In genomic region chr2:157418215-157418614, GRCh38 we compare ENCODE assay signal across 13 cellular contexts. TPM values are rescaled to one million over a fixed set of nuclear protein-coding genes. Genes with fewer than 3 reads are reported as not detected.
DNase-seq lines count a peak whose midpoint lies in the region; ATAC-seq lines count a peak whose summit lies in the region.
"Had no signal": no experiment of that assay in that cellular context is flagged by ENCODE, and none has a peak within 500 bp of the region (broad histone marks: within the 10 kb centered on the region; RNA-seq: fewer than 3 reads in every experiment).

No MANE protein-coding gene starts in this region.

- H3K27me3 Mint-ChIP-seq in IgD-negative memory B cell: peaks cover 2% of the 10 kb centered on the region
- H3K27me3 Mint-ChIP-seq in activated CD4-positive, alpha-beta memory T cell treated with anti-CD3 and anti-CD28 coated beads for 36 hours: peaks cover 2% of the 10 kb centered on the region
- no peaks in the 10 kb centered on the region for H3K27me3 Mint-ChIP-seq in memory B cell

- peak; percentile 59 for DNase-seq in CD1c-positive myeloid dendritic cell (ENCODE audit: extremely low spot score)
- DNase-seq in activated CD4-positive, alpha-beta memory T cell treated with anti-CD3 and anti-CD28 coated beads for 36 hours: no peak
- peak in 1 of 2 donors; percentile 25 for DNase-seq in memory B cell (ENCODE audit: low spot score in 2 of 2)
- no peak for DNase-seq in NCI-H2171 treated with DMSO at 0.1 percent for 48 hours (lab: John Stamatoyannopoulos, UW)
- DNase-seq in G401 (ENCODE audit: low spot score): no peak
- DNase-seq: activated CD8-positive, alpha-beta memory T cell treated with anti-CD3 and anti-CD28 coated beads for 24 hours; brain microvascular endothelial cell; Caco-2; nephron progenitor cell; SJCRH30 had no signal

- H3K4me1 Mint-ChIP-seq in IgD-negative memory B cell: peaks cover 52 to 74% (median 74%) of the 10 kb centered on the region in 3 donors
- H3K4me1 Mint-ChIP-seq in activated CD4-positive, alpha-beta memory T cell treated with anti-CD3 and anti-CD28 coated beads for 36 hours (ENCODE audit: low read depth): peaks cover 88% of the 10 kb centered on the region
- peaks cover 52% of the 10 kb centered on the region for H3K4me1 Mint-ChIP-seq in memory B cell
- H3K4me1 Mint-ChIP-seq: nephron progenitor cell had no signal

- H3K4me3 Mint-ChIP-seq in IgD-negative memory B cell: peak overlapping the region; percentile 63 to 84 (median 75)
- H3K4me3 Mint-ChIP-seq in activated CD4-positive, alpha-beta memory T cell treated with anti-CD3 and anti-CD28 coated beads for 36 hours: peak overlapping the region; percentile 64
- peak overlapping the region; percentile 69 for H3K4me3 Mint-ChIP-seq in memory B cell
- H3K4me3 Mint-ChIP-seq: nephron progenitor cell had no signal

- intact Hi-C loops in activated CD4-positive, alpha-beta memory T cell treated with anti-CD3 and anti-CD28 coated beads for 36 hours (cut with micrococcal nuclease): no loop called here

- CTCF ChIA-PET in activated CD4-positive, alpha-beta memory T cell treated with anti-CD3 and anti-CD28 coated beads for 36 hours (lab: Charles Lee): interaction anchor here (0.6 to 5.6 kb wide), 6 partner anchors 12 to 116 kb away, joined by 3 to 45 read pairs (median 4); no protein-coding TSS in a partner anchor

- in situ Hi-C loops in G401 (cut with HindIII; ENCODE audit: low sequenced_read_pairs): no loop called here

- ATAC-seq in memory B cell (ENCODE audit: low read depth) (peak; percentile 41), HG03442 (IDR thresholded peaks at IDR 0.05; ENCODE audit: unreplicated experiment) (no peak), esophagus mucosa (no peak)

- H3K9me3 Mint-ChIP-seq in IgD-negative memory B cell: peaks cover 0 to 3% (median 0%) of the 10 kb centered on the region in 3 donors
- peaks cover 2% of the 10 kb centered on the region for H3K9me3 Mint-ChIP-seq in activated CD4-positive, alpha-beta memory T cell treated with anti-CD3 and anti-CD28 coated beads for 36 hours
- peaks cover 4% of the 10 kb centered on the region for H3K9me3 Mint-ChIP-seq in memory B cell
- H3K9me3 Mint-ChIP-seq: nephron progenitor cell had no signal

- H3K36me3 Mint-ChIP-seq in IgD-negative memory B cell: peaks cover 31% of the 10 kb centered on the region
- peaks cover 89% of the 10 kb centered on the region for H3K36me3 Mint-ChIP-seq in activated CD4-positive, alpha-beta memory T cell treated with anti-CD3 and anti-CD28 coated beads for 36 hours
- H3K36me3 Mint-ChIP-seq in memory B cell: peaks cover 48% of the 10 kb centered on the region

- H3K27ac Mint-ChIP-seq in IgD-negative memory B cell (peak overlapping the region; percentile 81 to 94 (median 89)), memory B cell (peak overlapping the region; percentile 94)
- peak overlapping the region; percentile 97 for H3K27ac Mint-ChIP-seq in activated CD4-positive, alpha-beta memory T cell treated with anti-CD3 and anti-CD28 coated beads for 36 hours
- H3K27ac Mint-ChIP-seq: nephron progenitor cell had no signal

- POLR2A ChIA-PET in activated CD4-positive, alpha-beta memory T cell treated with anti-CD3 and anti-CD28 coated beads for 36 hours (lab: Charles Lee): interaction anchor here (0.6 to 9.7 kb wide), 8 partner anchors 12 to 87 kb away, joined by 3 to 319 read pairs (median 4); partner anchors contain the start of gene CYTIP

RNA-seq across cellular contexts. Expression of gene CYTIP, which starts 25.7 kb away (rescaled TPM):
- 83.6 TPM for polyA plus RNA-seq in IgD-negative memory B cell
- total RNA-seq in activated CD4-positive, alpha-beta memory T cell treated with anti-CD3 and anti-CD28 coated beads for 36 hours: 100 to 1,000 TPM; 369 to 388 TPM
- total RNA-seq in esophagus mucosa: 1.3 TPM
- total RNA-seq in G401 (2014; rRNA removed; shearing (Covaris generic)): not detected in 2 replicates

Comparison
In these comparisons a context has a peak if more than half of its experiments do, and no peak if none do; other contexts are left out.
1. RNA of gene CYTIP, which starts 25.7 kb away (total RNA-seq): 369 to 388 TPM in activated CD4-positive, alpha-beta memory T cell treated with anti-CD3 and anti-CD28 coated beads for 36 hours; 1.3 TPM in esophagus mucosa (single experiment) and not detected in G401; every median in the first group is over 100 times any median in the second.
2. Peak in every context shown above with its lines, with median percentiles within 50 percentile points of each other: H3K27ac Mint-ChIP-seq and H3K4me3 Mint-ChIP-seq.